Comparison of ENCODE assay signal across 1 cellular context in genomic region chr1:167786502-167786901, GRCh38.
TF ChIP-seq lines count a peak whose summit lies in the region.

No MANE protein-coding gene starts in this region.

TF ChIP-seq in SK-N-SH, 30 proteins besides CTCF, POLR2A, EP300 and RAD21 (continued from another document):
- TF ChIP-seq ZBTB33 (IDR thresholded peaks at IDR 0.05; ENCODE audit: borderline replicate concordance, low read depth) (no peak), REST (IDR thresholded peaks at IDR 0.05; ENCODE audit: low read depth, low read length) (no peak), GABPA (IDR thresholded peaks at IDR 0.05; ENCODE audit: low read depth) (no peak), GATA2 (CRISPR knock-in tag; IDR thresholded peaks at IDR 0.05) (no peak), RXRA (IDR thresholded peaks at IDR 0.05; ENCODE audit: borderline replicate concordance, low read depth) (no peak), JUND (IDR thresholded peaks at IDR 0.05) (no peak), TEAD4 (IDR thresholded peaks at IDR 0.05; ENCODE audit: borderline replicate concordance, insufficient read depth) (no peak), IRF3 (IDR thresholded peaks at IDR 0.05; ENCODE audit: low read depth, low read length) (no peak), ELF1 (IDR thresholded peaks at IDR 0.05) (no peak), NRF1 (IDR thresholded peaks at IDR 0.05; ENCODE audit: low read depth, low read length) (no peak), TCF12 (IDR thresholded peaks at IDR 0.05) (no peak), CHD2 (IDR thresholded peaks at IDR 0.05; ENCODE audit: low read length, partially characterized antibody) (no peak), POLR2AphosphoS5 (IDR thresholded peaks at IDR 0.05; ENCODE audit: low read depth, low read length) (no peak), TAF1 (IDR thresholded peaks at IDR 0.05; ENCODE audit: borderline replicate concordance, low read depth, low read length) (no peak), RCOR1 (IDR thresholded peaks at IDR 0.05; ENCODE audit: low read length) (no peak)
TF ChIP-seq in SK-N-SH: peak in this region for 0.
